10 cellular contexts compared by ENCODE assay signal in genomic region chr10:102135956-102136526, GRCh38. TPM values are rescaled to one million over a fixed set of nuclear protein-coding genes. Genes with fewer than 3 reads are reported as not detected.
A peak's percentile ranks its signal among the peaks of the same experiment; 100 is the strongest.
DNase-seq lines count a peak whose midpoint lies in the region; ATAC-seq and TF ChIP-seq lines count a peak whose summit lies in the region.
"Had no signal": no experiment of that assay in that cellular context is flagged by ENCODE, and none has a peak within 500 bp of the region (broad histone marks: within the 10 kb centered on the region; RNA-seq: fewer than 3 reads in every experiment).

No MANE protein-coding gene starts in this region.

- no peak for TF ChIP-seq EP300 in suprapubic skin (IDR thresholded peaks at IDR 0.05)

- no peaks in the 10 kb centered on the region for H3K27me3 Mint-ChIP-seq in WTC11 (ENCODE audit: low read depth)
- H3K27me3 Mint-ChIP-seq in natural killer cell treated with Interleukin-12 subunit alpha and Interleukin-12 subunit beta and Interleukin-15 and Interleukin-18, amount 100 ng/mL, for 72 hours, result no peaks in the 10 kb centered on the region

- H3K27me3 ChIP-seq in HL-60 (ENCODE audit: insufficient read depth, poor library complexity, severe bottlenecking) (no peaks in the 10 kb centered on the region), dorsolateral prefrontal cortex (no peaks in the 10 kb centered on the region), suprapubic skin (no peaks in the 10 kb centered on the region)

- peaks cover 40% of the 10 kb centered on the region for H3K4me1 ChIP-seq in suprapubic skin

- no peak for TF ChIP-seq CTCF in HL-60 (IDR thresholded peaks at IDR 0.05; ENCODE audit: insufficient read depth, low read length)
- TF ChIP-seq CTCF in WTC11 (IDR thresholded peaks at IDR 0.05), result no peak
- no peak for TF ChIP-seq CTCF in dorsolateral prefrontal cortex (IDR thresholded peaks at IDR 0.05 in 54 of 56, conservative IDR thresholded peaks at IDR 0.05 in 2 of 56; ENCODE audit: low read depth in 1 of 56, partially characterized antibody in 56 of 56)
- no peak for TF ChIP-seq CTCF in suprapubic skin (IDR thresholded peaks at IDR 0.05)

- H3K36me3 ChIP-seq in suprapubic skin, result peaks cover 33% of the 10 kb centered on the region

- H3K9me3 Mint-ChIP-seq in WTC11, result no peaks in the 10 kb centered on the region
- no peaks in the 10 kb centered on the region for H3K9me3 Mint-ChIP-seq in natural killer cell treated with Interleukin-12 subunit alpha and Interleukin-12 subunit beta and Interleukin-15 and Interleukin-18, amount 100 ng/mL, for 72 hours

- no peak for TF ChIP-seq POLR2A in suprapubic skin (IDR thresholded peaks at IDR 0.05)

- POLR2A ChIA-PET in WTC11 (lab: Charles Lee), result interaction anchor here (1.0 kb wide), 1 partner anchor 16 kb away, joined by 3 read pairs; the partner anchor contains the start of gene NOLC1

- no peak for ATAC-seq in WTC11
- ATAC-seq in natural killer cell treated with Interleukin-12 subunit alpha and Interleukin-12 subunit beta and Interleukin-15 and Interleukin-18, amount 100 ng/mL, for 72 hours, result no peak
- ATAC-seq in HG03342 (IDR thresholded peaks at IDR 0.05; ENCODE audit: unreplicated experiment), result no peak

- peaks cover 22% of the 10 kb centered on the region for H3K4me1 Mint-ChIP-seq in WTC11
- H3K4me1 Mint-ChIP-seq in natural killer cell treated with Interleukin-12 subunit alpha and Interleukin-12 subunit beta and Interleukin-15 and Interleukin-18, amount 100 ng/mL, for 72 hours (ENCODE audit: low read depth in 2 of 2), result peaks cover 29 to 49% of the 10 kb centered on the region in 2 donors

- H3K27ac ChIP-seq in HL-60 (replicated peaks), result no peak overlapping the region
- H3K27ac ChIP-seq in dorsolateral prefrontal cortex, result no peak overlapping the region
- no peak overlapping the region for H3K27ac ChIP-seq in suprapubic skin
- H3K27ac ChIP-seq: parathyroid adenoma had no signal

- H3K27ac Mint-ChIP-seq in WTC11, result peak overlapping the region; percentile 88
- peak overlapping the region in 1 of 2 donors; percentile 50 for H3K27ac Mint-ChIP-seq in natural killer cell treated with Interleukin-12 subunit alpha and Interleukin-12 subunit beta and Interleukin-15 and Interleukin-18, amount 100 ng/mL, for 72 hours

- CTCF ChIA-PET in WTC11 (lab: Charles Lee), result interaction anchor here (1.1 to 1.6 kb wide), 2 partner anchors 16 to 34 kb away, joined by 3 to 8 read pairs; partner anchors contain the start of gene NOLC1

- peaks cover 42% of the 10 kb centered on the region for H3K36me3 Mint-ChIP-seq in WTC11
- H3K36me3 Mint-ChIP-seq in natural killer cell treated with Interleukin-12 subunit alpha and Interleukin-12 subunit beta and Interleukin-15 and Interleukin-18, amount 100 ng/mL, for 72 hours, result peaks cover 23% of the 10 kb centered on the region

- H3K9me3 ChIP-seq in suprapubic skin, result no peaks in the 10 kb centered on the region

- intact Hi-C loops in dorsolateral prefrontal cortex (cut with DNase I), result no loop called here

- H3K4me3 Mint-ChIP-seq in WTC11, result peak overlapping the region; percentile 18
- peak overlapping the region; percentile 47 for H3K4me3 Mint-ChIP-seq in natural killer cell treated with Interleukin-12 subunit alpha and Interleukin-12 subunit beta and Interleukin-15 and Interleukin-18, amount 100 ng/mL, for 72 hours

- 76% methylated on average over 7 of the region's 7 CpGs for WGBS in suprapubic skin

- DNase-seq in NCI-H2196 (lab: John Stamatoyannopoulos, UW; ENCODE audit: unreplicated experiment) (peak; percentile 14), NCI-H2196 treated with DMSO at 0.1 percent for 48 hours (lab: John Stamatoyannopoulos, UW; ENCODE audit: unreplicated experiment) (no peak), HL-60 (ENCODE audit: low read depth in 1 of 2, low spot score in 1 of 2) (peak in 1 of 2 experiments; percentile 7), WTC11 (ENCODE audit: low spot score) (no peak), dorsolateral prefrontal cortex (no peak), suprapubic skin (ENCODE audit: low spot score in 2 of 2) (no peak)
- DNase-seq in natural killer cell treated with Interleukin-12 subunit alpha and Interleukin-12 subunit beta and Interleukin-15 and Interleukin-18, amount 100 ng/mL, for 72 hours (ENCODE audit: low spot score), result peak; percentile 3
- DNase-seq: effector CD4-positive, alpha-beta T cell had no signal

- H3K4me3 ChIP-seq in HL-60 (replicated peaks; ENCODE audit: insufficient read depth, low read length) (peak overlapping the region; percentile 8; the same call in 1 of the 2 replicates), dorsolateral prefrontal cortex (no peak overlapping the region), suprapubic skin (no peak overlapping the region)

TF ChIP-seq in WTC11, 78 proteins besides CTCF, POLR2A, EP300 and RAD21 (continues in another document):
- TF ChIP-seq ERG (CRISPR knock-in tag; IDR thresholded peaks at IDR 0.05) (no peak), USF2 (CRISPR knock-in tag; IDR thresholded peaks at IDR 0.05) (no peak), IRF2 (CRISPR knock-in tag; IDR thresholded peaks at IDR 0.05; ENCODE audit: borderline replicate concordance, low read depth) (no peak), JUN (CRISPR knock-in tag; IDR thresholded peaks at IDR 0.05) (no peak), GABPB1 (CRISPR knock-in tag; IDR thresholded peaks at IDR 0.05) (no peak), ZNF219 (CRISPR knock-in tag; IDR thresholded peaks at IDR 0.05; ENCODE audit: borderline replicate concordance) (no peak), ZNF532 (CRISPR knock-in tag; IDR thresholded peaks at IDR 0.05; ENCODE audit: borderline replicate concordance) (no peak), FOXK1 (CRISPR knock-in tag; IDR thresholded peaks at IDR 0.05) (no peak)

RNA-seq across cellular contexts. Expression of gene PPRC1, which starts 3.2 kb away (rescaled TPM):
- total RNA-seq in WTC11 (2021), result 68.0 to 79.4 TPM (median 69.7 TPM) in 3 replicates
- total RNA-seq in natural killer cell treated with Interleukin-12 subunit alpha and Interleukin-12 subunit beta and Interleukin-15 and Interleukin-18, amount 100 ng/mL, for 72 hours, result 100 to 1,000 TPM in 1 of 2 donors, 10 to 100 TPM in 1; 56.3 to 134 TPM
- 10 to 100 TPM; 14.6 to 34.0 (median 20.9) TPM for total RNA-seq in dorsolateral prefrontal cortex
- 10 to 100 TPM; 42.6 to 80.0 (median 55.2) TPM for total RNA-seq in suprapubic skin

RNA-seq across cellular contexts. Expression of gene LDB1, which starts 15.9 kb away (rescaled TPM):
- total RNA-seq in WTC11 (2021), result 89.1 to 100 TPM (median 94.2 TPM) in 3 replicates
- 10 to 100 TPM; 61.8 to 87.9 TPM for total RNA-seq in natural killer cell treated with Interleukin-12 subunit alpha and Interleukin-12 subunit beta and Interleukin-15 and Interleukin-18, amount 100 ng/mL, for 72 hours
- 100 to 1,000 TPM in 9 of 120 experiments, 10 to 100 TPM in 111; 51.3 to 110 (median 80.0) TPM for total RNA-seq in dorsolateral prefrontal cortex
- total RNA-seq in suprapubic skin, result 100 to 1,000 TPM in 2 of 4 donors, 10 to 100 TPM in 2; 62.0 to 217 (median 96.0) TPM

RNA-seq across cellular contexts. Expression of gene NOLC1, which starts 16.1 kb away (rescaled TPM):
- total RNA-seq in WTC11 (2021) (125 to 165 TPM (median 129 TPM) in 3 replicates), dorsolateral prefrontal cortex (10 to 100 TPM; 41.2 to 90.6 (median 65.3) TPM), suprapubic skin (10 to 100 TPM; 47.8 to 94.9 (median 77.9) TPM)
- 100 to 1,000 TPM in 1 of 2 donors, 10 to 100 TPM in 1; 98.9 to 172 TPM for total RNA-seq in natural killer cell treated with Interleukin-12 subunit alpha and Interleukin-12 subunit beta and Interleukin-15 and Interleukin-18, amount 100 ng/mL, for 72 hours

Comparison
In these comparisons a context has a peak if more than half of its experiments do, and no peak if none do; other contexts are left out.
1. DNase-seq: peak in NCI-H2196 (single experiment) and natural killer cell treated with Interleukin-12 subunit alpha and Interleukin-12 subunit beta and Interleukin-15 and Interleukin-18, amount 100 ng/mL, for 72 hours (single experiment); none in NCI-H2196 treated with DMSO at 0.1 percent for 48 hours (single experiment), WTC11 (single experiment), dorsolateral prefrontal cortex (0 of 10) and suprapubic skin (0 of 2).